ENCODE assay signal across 23 cellular contexts in genomic region chr12:1865284-1865866, GRCh38. TPM values are rescaled to one million over a fixed set of nuclear protein-coding genes. Genes with fewer than 3 reads are reported as not detected.
"Had no signal": no experiment of that assay in that cellular context is flagged by ENCODE, and none has a peak within 500 bp of the region (broad histone marks: within the 10 kb centered on the region; RNA-seq: fewer than 3 reads in every experiment).

No MANE protein-coding gene starts in this region.

- ATAC-seq: naive thymus-derived CD4-positive, alpha-beta T cell; sciatic nerve; stimulated activated effector memory CD8-positive, alpha-beta T cell treated with anti-CD3 and anti-CD28 coated beads, Interleukin-12 subunit alpha, Interleukin-12 subunit beta, amount 100 ng/mL, for 72 hours; upper lobe of right lung had no signal

- H3K4me3 ChIP-seq: ascending aorta, esophagus muscularis mucosa, thoracic aorta, upper lobe of right lung had no signal

- H3K36me3 ChIP-seq: ascending aorta, esophagus muscularis mucosa, neutrophil, thoracic aorta, upper lobe of right lung had no signal

- H3K36me3 Mint-ChIP-seq: activated naive CD4-positive, alpha-beta T cell treated with anti-CD3 and anti-CD28 coated beads, Interleukin-2, amount 10 ng/mL, durations not matched to agents 7 days and 5 days; immature natural killer cell; stimulated activated effector memory CD8-positive, alpha-beta T cell treated with anti-CD3 and anti-CD28 coated beads, Interleukin-12 subunit alpha, Interleukin-12 subunit beta, amount 100 ng/mL, for 72 hours had no signal

- H3K27ac ChIP-seq: ascending aorta, esophagus muscularis mucosa, neutrophil, parathyroid adenoma, thoracic aorta, upper lobe of right lung, VCaP had no signal

- H3K4me3 Mint-ChIP-seq: activated naive CD4-positive, alpha-beta T cell treated with anti-CD3 and anti-CD28 coated beads, Interleukin-2, amount 10 ng/mL, durations not matched to agents 7 days and 5 days; activated T-cell treated with anti-CD3 and anti-CD28 coated beads, Interleukin-2, amount 50 U/mL, for 24 hours; central memory CD8-positive, alpha-beta T cell; immature natural killer cell; naive thymus-derived CD4-positive, alpha-beta T cell; stimulated activated effector memory CD8-positive, alpha-beta T cell treated with anti-CD3 and anti-CD28 coated beads, Interleukin-12 subunit alpha, Interleukin-12 subunit beta, amount 100 ng/mL, for 72 hours had no signal

- H3K9me3 ChIP-seq: ascending aorta, esophagus muscularis mucosa, neutrophil, thoracic aorta, upper lobe of right lung had no signal

- H3K9me3 Mint-ChIP-seq: activated T-helper 2 cell treated with anti-CD3 and anti-CD28 coated beads, Interferon-gamma antibody, Interleukin-2, Interleukin-4, amounts not matched to agents 10 μg/mL and 5 μg/mL and 100 μg/mL, durations not matched to agents 14 hours and 24 hours and 36 hours; central memory CD8-positive, alpha-beta T cell; stimulated activated effector memory CD8-positive, alpha-beta T cell treated with anti-CD3 and anti-CD28 coated beads, Interleukin-12 subunit alpha, Interleukin-12 subunit beta, amount 100 ng/mL, for 72 hours had no signal

- H3K4me1 Mint-ChIP-seq: activated naive CD4-positive, alpha-beta T cell treated with anti-CD3 and anti-CD28 coated beads, Interleukin-2, amount 10 ng/mL, durations not matched to agents 7 days and 5 days; central memory CD8-positive, alpha-beta T cell; immature natural killer cell; naive thymus-derived CD4-positive, alpha-beta T cell; stimulated activated effector memory CD8-positive, alpha-beta T cell treated with anti-CD3 and anti-CD28 coated beads, Interleukin-12 subunit alpha, Interleukin-12 subunit beta, amount 100 ng/mL, for 72 hours had no signal

- H3K4me1 ChIP-seq: ascending aorta, esophagus muscularis mucosa, parathyroid adenoma, upper lobe of right lung had no signal

- H3K9ac ChIP-seq: parathyroid adenoma had no signal

- H3K27me3 ChIP-seq: ascending aorta, upper lobe of right lung had no signal

- H3K27ac Mint-ChIP-seq: activated naive CD4-positive, alpha-beta T cell treated with anti-CD3 and anti-CD28 coated beads, Interleukin-2, amount 10 ng/mL, durations not matched to agents 7 days and 5 days; activated T-cell treated with anti-CD3 and anti-CD28 coated beads, Interleukin-2, amount 50 U/mL, for 24 hours; activated T-helper 2 cell treated with anti-CD3 and anti-CD28 coated beads, Interferon-gamma antibody, Interleukin-2, Interleukin-4, amounts not matched to agents 10 μg/mL and 5 μg/mL and 100 μg/mL, durations not matched to agents 14 hours and 24 hours and 36 hours; immature natural killer cell; naive thymus-derived CD4-positive, alpha-beta T cell; stimulated activated effector memory CD8-positive, alpha-beta T cell treated with anti-CD3 and anti-CD28 coated beads, Interleukin-12 subunit alpha, Interleukin-12 subunit beta, amount 100 ng/mL, for 72 hours had no signal

- DNase-seq: activated CD4-positive, alpha-beta T cell treated with anti-CD3 and anti-CD28 coated beads for 1 hour; activated naive CD4-positive, alpha-beta T cell treated with anti-CD3 and anti-CD28 coated beads, Interleukin-2, amount 10 ng/mL, durations not matched to agents 7 days and 5 days; activated T-cell treated with anti-CD3 and anti-CD28 coated beads, Interleukin-2, amount 50 U/mL, for 24 hours; cortex of kidney; effector CD4-positive, alpha-beta T cell; immature natural killer cell; mesendoderm; naive thymus-derived CD4-positive, alpha-beta T cell; stimulated activated CD4-positive, alpha-beta T cell treated with anti-CD3 and anti-CD28 coated beads, Interleukin-4, amount 100 ng/mL, for 24 hours; T-helper 2 cell; upper lobe of right lung had no signal

RNA-seq across cellular contexts. Expression of gene LRTM2, which starts 45.0 kb away (rescaled TPM):
- total RNA-seq: ascending aorta, lower leg skin, mucosa of gallbladder, sciatic nerve, thoracic aorta, upper lobe of right lung had no signal
- polyA plus RNA-seq: immature natural killer cell; naive thymus-derived CD4-positive, alpha-beta T cell had no signal

RNA-seq across cellular contexts. Expression of gene CACNA2D4, which starts 53.1 kb away (rescaled TPM):
- total RNA-seq: ascending aorta had no signal
